In genomic region chr12:116541547-116542344, GRCh38 we compare ENCODE assay signal across 19 cellular contexts. TPM values are rescaled to one million over a fixed set of nuclear protein-coding genes. Genes with fewer than 3 reads are reported as not detected.
"Had no signal": no experiment of that assay in that cellular context is flagged by ENCODE, and none has a peak within 500 bp of the region (broad histone marks: within the 10 kb centered on the region; RNA-seq: fewer than 3 reads in every experiment).

No MANE protein-coding gene starts in this region.

- H3K4me3 ChIP-seq: esophagus squamous epithelium, gastroesophageal sphincter, left ventricle myocardium inferior, lower lobe of right lung, psoas muscle, suprapubic skin, thyroid gland had no signal

- DNase-seq: esophagus squamous epithelium; foreskin fibroblast; glutamatergic neuron; immature natural killer cell; left ventricle myocardium inferior; lower lobe of right lung; nephron progenitor cell; psoas muscle; retina; stimulated activated CD4-positive, alpha-beta T cell treated with anti-CD3 and anti-CD28 coated beads, Interleukin-12 subunit alpha, Interleukin-12 subunit beta, amount 100 ng/mL, for 4 hours; stimulated activated naive CD8-positive, alpha-beta T cell treated with anti-CD3 and anti-CD28 coated beads, Interleukin-15, Interleukin-2, amounts not matched to agents 100 U/mL and 50 U/mL, for 24 hours had no signal

- H3K4me1 ChIP-seq: parathyroid adenoma had no signal

- H3K27ac ChIP-seq: gastroesophageal sphincter, left ventricle myocardium inferior, lower lobe of right lung, parathyroid adenoma, psoas muscle, suprapubic skin had no signal

- H3K9me3 ChIP-seq: esophagus squamous epithelium, gastroesophageal sphincter, left ventricle myocardium inferior, lower lobe of right lung, psoas muscle, suprapubic skin, thyroid gland had no signal

- H3K36me3 ChIP-seq: esophagus squamous epithelium, gastroesophageal sphincter, left ventricle myocardium inferior, lower lobe of right lung, suprapubic skin, thyroid gland had no signal

- H3K27me3 ChIP-seq: esophagus squamous epithelium, gastroesophageal sphincter, suprapubic skin, thyroid gland had no signal

- H3K79me2 ChIP-seq: parathyroid adenoma had no signal

- ATAC-seq: gastroesophageal sphincter; lower lobe of right lung; psoas muscle; sciatic nerve; stimulated activated naive CD8-positive, alpha-beta T cell treated with anti-CD3 and anti-CD28 coated beads, Interleukin-15, Interleukin-2, amounts not matched to agents 100 U/mL and 50 U/mL, for 24 hours had no signal

- H3K9ac ChIP-seq: parathyroid adenoma had no signal

- H2AFZ ChIP-seq: parathyroid adenoma had no signal

RNA-seq across cellular contexts. Expression of gene MAP1LC3B2, which starts 17.4 kb away (rescaled TPM):
- total RNA-seq: dermis blood vessel endothelial cell, epithelial cell of proximal tubule, skeletal muscle tissue had no signal
